ENCODE assay signal across 22 cellular contexts in the genomic region with DNA sequence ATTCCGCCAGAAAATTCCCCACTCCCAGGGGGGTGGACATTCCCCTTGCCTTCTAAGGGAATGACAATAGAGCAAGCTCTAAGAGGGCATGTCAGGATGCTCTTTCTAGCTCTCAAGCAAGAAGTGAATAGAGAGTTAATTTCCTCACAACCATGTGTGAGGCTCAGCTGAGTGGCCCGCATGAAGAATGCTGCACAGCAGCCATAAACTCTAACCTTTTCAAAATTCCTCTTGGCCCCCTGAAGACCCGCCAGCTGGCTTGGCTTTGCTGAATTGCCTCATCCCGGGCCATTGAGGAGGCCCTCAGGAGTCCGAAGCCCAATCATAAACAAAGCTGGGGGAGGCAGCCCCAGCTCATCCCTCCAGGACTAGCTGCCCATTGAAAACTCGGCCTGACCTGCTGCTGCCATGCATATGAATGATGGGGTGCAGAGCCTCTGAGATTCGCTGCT. TPM values are rescaled to one million over a fixed set of nuclear protein-coding genes. Genes with fewer than 3 reads are reported as not detected.
DNase-seq lines count a peak whose midpoint lies in the region; ATAC-seq and TF ChIP-seq lines count a peak whose summit lies in the region.
"Had no signal": no experiment of that assay in that cellular context is flagged by ENCODE, and none has a peak within 500 bp of the region (broad histone marks: within the 10 kb centered on the region; RNA-seq: fewer than 3 reads in every experiment).

No MANE protein-coding gene starts in this region.

- no peak for TF ChIP-seq POLR2A in lower leg skin (IDR thresholded peaks at IDR 0.05)

- H3K27me3 Mint-ChIP-seq in GM23338 (ENCODE audit: insufficient read depth, low read depth, poor library complexity): peaks cover 16% of the 10 kb centered on the region
- no peaks in the 10 kb centered on the region for H3K27me3 Mint-ChIP-seq in activated T-helper 2 cell treated with anti-CD3 and anti-CD28 coated beads, Interferon-gamma antibody, Interleukin-2, Interleukin-4, amounts not matched to agents 10 μg/mL and 5 μg/mL and 100 μg/mL, durations not matched to agents 14 hours and 24 hours and 36 hours (ENCODE audit: low read depth)

- H3K27ac Mint-ChIP-seq in GM23338: peak overlapping the region; percentile 66
- H3K27ac Mint-ChIP-seq in activated T-helper 2 cell treated with anti-CD3 and anti-CD28 coated beads, Interferon-gamma antibody, Interleukin-2, Interleukin-4, amounts not matched to agents 10 μg/mL and 5 μg/mL and 100 μg/mL, durations not matched to agents 14 hours and 24 hours and 36 hours: peak overlapping the region; percentile 8
- H3K27ac Mint-ChIP-seq: activated CD4-positive, alpha-beta T cell treated with anti-CD3 and anti-CD28 coated beads for 36 hours; activated naive CD8-positive, alpha-beta T cell treated with anti-CD3 and anti-CD28 coated beads, Interleukin-2, amount 50 U/mL, for 24 hours had no signal

- no peaks in the 10 kb centered on the region for H3K36me3 ChIP-seq in GM23338 (ENCODE audit: insufficient read depth)
- H3K36me3 ChIP-seq in iPS-18a (ENCODE audit: control insufficient read depth, low read depth, low read length): peaks cover 36% of the 10 kb centered on the region
- H3K36me3 ChIP-seq in rectal smooth muscle tissue (ENCODE audit: control insufficient read depth, insufficient read depth, low read length): peaks cover 6% of the 10 kb centered on the region
- H3K36me3 ChIP-seq: HAP-1, prostate gland had no signal

- H3K36me3 Mint-ChIP-seq in GM23338 (ENCODE audit: low read depth): peaks cover 50% of the 10 kb centered on the region
- peaks cover 70% of the 10 kb centered on the region for H3K36me3 Mint-ChIP-seq in activated T-helper 2 cell treated with anti-CD3 and anti-CD28 coated beads, Interferon-gamma antibody, Interleukin-2, Interleukin-4, amounts not matched to agents 10 μg/mL and 5 μg/mL and 100 μg/mL, durations not matched to agents 14 hours and 24 hours and 36 hours (ENCODE audit: low read depth)

- no peaks in the 10 kb centered on the region for H3K27me3 ChIP-seq in GM23338 (ENCODE audit: insufficient read depth)
- no peaks in the 10 kb centered on the region for H3K27me3 ChIP-seq in iPS-18a (ENCODE audit: control insufficient read depth, insufficient read depth, low read length)
- H3K27me3 ChIP-seq in rectal smooth muscle tissue (ENCODE audit: control insufficient read depth, insufficient read depth, low read length): no peaks in the 10 kb centered on the region
- H3K27me3 ChIP-seq: dorsolateral prefrontal cortex, stomach, tibial nerve had no signal

- H4K20me1 ChIP-seq in GM23338 (replicated peaks; ENCODE audit: insufficient read depth): no peaks in the 10 kb centered on the region

- no peak overlapping the region for H2AFZ ChIP-seq in GM23338

- H3K4me1 ChIP-seq in GM23338 (ENCODE audit: insufficient read depth): peaks cover 26% of the 10 kb centered on the region
- H3K4me1 ChIP-seq in iPS-18a (ENCODE audit: control insufficient read depth, low read depth, low read length): peaks cover 37% of the 10 kb centered on the region
- H3K4me1 ChIP-seq in rectal smooth muscle tissue (ENCODE audit: control insufficient read depth, insufficient read depth, low read length): peaks cover 64% of the 10 kb centered on the region
- H3K4me1 ChIP-seq: HAP-1, prostate gland had no signal

- no peaks in the 10 kb centered on the region for H3K9me2 ChIP-seq in GM23338 (ENCODE audit: insufficient read depth)

- peaks cover 45% of the 10 kb centered on the region for H3K4me1 Mint-ChIP-seq in GM23338
- peaks cover 57% of the 10 kb centered on the region for H3K4me1 Mint-ChIP-seq in activated T-helper 2 cell treated with anti-CD3 and anti-CD28 coated beads, Interferon-gamma antibody, Interleukin-2, Interleukin-4, amounts not matched to agents 10 μg/mL and 5 μg/mL and 100 μg/mL, durations not matched to agents 14 hours and 24 hours and 36 hours (ENCODE audit: low read depth)

- ATAC-seq in GM23338: peak; percentile 85
- no peak for ATAC-seq in HG03439 (IDR thresholded peaks at IDR 0.05; ENCODE audit: unreplicated experiment)
- ATAC-seq: activated naive CD8-positive, alpha-beta T cell treated with anti-CD3 and anti-CD28 coated beads, Interleukin-2, amount 50 U/mL, for 24 hours had no signal

- H3K9me3 ChIP-seq in iPS-18a (ENCODE audit: control insufficient read depth, low read depth, low read length): no peaks in the 10 kb centered on the region
- H3K9me3 ChIP-seq: HAP-1, prostate gland, stomach, tibial nerve had no signal

- peak; percentile 73 for DNase-seq in GM23338 (ENCODE audit: low spot score)
- DNase-seq in activated T-helper 2 cell treated with anti-CD3 and anti-CD28 coated beads, Interferon-gamma antibody, Interleukin-2, Interleukin-4, amounts not matched to agents 10 μg/mL and 5 μg/mL and 100 μg/mL, durations not matched to agents 14 hours and 24 hours and 36 hours (ENCODE audit: low spot score): no peak
- DNase-seq in stimulated activated CD4-positive, alpha-beta T cell treated with anti-CD3 and anti-CD28 coated beads, Interleukin-2, amount 100 ng/mL, for 24 hours: no peak
- DNase-seq in Kasumi-1 (lab: John Stamatoyannopoulos, UW): no peak
- DNase-seq in lower leg skin (ENCODE audit: low spot score in 2 of 2): no peak
- DNase-seq: activated CD8-positive, alpha-beta memory T cell treated with anti-CD3 and anti-CD28 coated beads for 24 hours; activated gamma-delta T cell; activated naive CD8-positive, alpha-beta T cell treated with anti-CD3 and anti-CD28 coated beads, Interleukin-2, amount 50 U/mL, for 24 hours; central memory CD4-positive, alpha-beta T cell; DMS153; dorsolateral prefrontal cortex; kidney glomerular epithelial cell; mammary epithelial cell; stomach had no signal

- peaks cover 4% of the 10 kb centered on the region; the same call in 1 of the 2 replicates for H3F3A ChIP-seq in GM23338 (replicated peaks; ENCODE audit: low read depth)

- no peaks in the 10 kb centered on the region for H3K9me3 Mint-ChIP-seq in GM23338
- H3K9me3 Mint-ChIP-seq in activated T-helper 2 cell treated with anti-CD3 and anti-CD28 coated beads, Interferon-gamma antibody, Interleukin-2, Interleukin-4, amounts not matched to agents 10 μg/mL and 5 μg/mL and 100 μg/mL, durations not matched to agents 14 hours and 24 hours and 36 hours: no peaks in the 10 kb centered on the region
- H3K9me3 Mint-ChIP-seq: activated naive CD8-positive, alpha-beta T cell treated with anti-CD3 and anti-CD28 coated beads, Interleukin-2, amount 50 U/mL, for 24 hours had no signal

- TF ChIP-seq CTCF in GM23338 (conservative IDR thresholded peaks at IDR 0.05; ENCODE audit: low read depth in 2 of 2) (no peak), lower leg skin (IDR thresholded peaks at IDR 0.05) (no peak)

- H3K4me3 ChIP-seq in GM23338 (no peak overlapping the region), iPS-18a (ENCODE audit: low read length) (peak overlapping the region; percentile 2), rectal smooth muscle tissue (ENCODE audit: low read length) (no peak overlapping the region), lower leg skin (ENCODE audit: low read depth, poor library complexity, severe bottlenecking) (no peak overlapping the region)
- H3K4me3 ChIP-seq: HAP-1, prostate gland, SK-N-MC, stomach, tibial nerve had no signal

- peak overlapping the region; percentile 41; the same call in 1 of the 2 replicates for H3K27ac ChIP-seq in GM23338 (ENCODE audit: low read depth)
- no peak overlapping the region for H3K27ac ChIP-seq in iPS-18a (ENCODE audit: low read length)
- H3K27ac ChIP-seq in rectal smooth muscle tissue (ENCODE audit: low read depth, low read length): peak overlapping the region; percentile 72
- H3K27ac ChIP-seq: prostate gland, SK-N-MC had no signal

- intact Hi-C loops in activated T-helper 2 cell treated with anti-CD3 and anti-CD28 coated beads, Interferon-gamma antibody, Interleukin-2, Interleukin-4, amounts not matched to agents 10 μg/mL and 5 μg/mL and 100 μg/mL, durations not matched to agents 14 hours and 24 hours and 36 hours (cut with micrococcal nuclease): no loop called here
- intact Hi-C loops in lower leg skin (cut with DNase I; ENCODE audit: low total_unique reads): no loop called here

- H3K4me2 ChIP-seq in GM23338: peak overlapping the region; percentile 54

- peak overlapping the region; percentile 11 for H3K4me3 Mint-ChIP-seq in GM23338
- H3K4me3 Mint-ChIP-seq in activated T-helper 2 cell treated with anti-CD3 and anti-CD28 coated beads, Interferon-gamma antibody, Interleukin-2, Interleukin-4, amounts not matched to agents 10 μg/mL and 5 μg/mL and 100 μg/mL, durations not matched to agents 14 hours and 24 hours and 36 hours (ENCODE audit: low read depth): no peak overlapping the region
- H3K4me3 Mint-ChIP-seq: activated CD4-positive, alpha-beta T cell treated with anti-CD3 and anti-CD28 coated beads for 36 hours; activated naive CD8-positive, alpha-beta T cell treated with anti-CD3 and anti-CD28 coated beads, Interleukin-2, amount 50 U/mL, for 24 hours had no signal

- WGBS in lower leg skin, 2 donors: 71 to 77% methylated on average over 6 to 7 of the region's 7 CpGs

- H3K9ac ChIP-seq in iPS-18a (ENCODE audit: low read length) (peak overlapping the region; percentile 5), rectal smooth muscle tissue (ENCODE audit: low read length) (no peak overlapping the region)

- no peaks in the 10 kb centered on the region for H3K79me2 ChIP-seq in GM23338 (replicated peaks; ENCODE audit: insufficient read depth)

TF ChIP-seq in GM23338, 12 proteins besides CTCF, POLR2A, EP300 and RAD21 (continues in another document):
- TF ChIP-seq POLR2AphosphoS5 (IDR thresholded peaks at IDR 0.05; ENCODE audit: low read depth): no peak
- TF ChIP-seq CREB1 (CRISPR knock-in tag; IDR thresholded peaks at IDR 0.05; ENCODE audit: low read depth): no peak

RNA-seq across cellular contexts. Expression of a gene that starts 38.2 kb away (rescaled TPM):
- 17.4 and 22.0 TPM in 2 replicates for total RNA-seq in GM23338 (2014; rRNA removed; shearing (Covaris generic))
- 18.4 and 19.1 TPM in 2 replicates for polyA plus RNA-seq in GM23338 (2016; fragmentation: Nextera tagmentation; extraction: Ambion mirVana)
- total RNA-seq in activated T-helper 2 cell treated with anti-CD3 and anti-CD28 coated beads, Interferon-gamma antibody, Interleukin-2, Interleukin-4, amounts not matched to agents 10 μg/mL and 5 μg/mL and 100 μg/mL, durations not matched to agents 14 hours and 24 hours and 36 hours: 59.9 and 61.7 TPM in 2 replicates
- 10 to 100 TPM in 1 of 4 donors, 1 to 10 TPM in 3; 4.0 to 11.5 (median 5.9) TPM for total RNA-seq in lower leg skin
